In the genomic region with DNA sequence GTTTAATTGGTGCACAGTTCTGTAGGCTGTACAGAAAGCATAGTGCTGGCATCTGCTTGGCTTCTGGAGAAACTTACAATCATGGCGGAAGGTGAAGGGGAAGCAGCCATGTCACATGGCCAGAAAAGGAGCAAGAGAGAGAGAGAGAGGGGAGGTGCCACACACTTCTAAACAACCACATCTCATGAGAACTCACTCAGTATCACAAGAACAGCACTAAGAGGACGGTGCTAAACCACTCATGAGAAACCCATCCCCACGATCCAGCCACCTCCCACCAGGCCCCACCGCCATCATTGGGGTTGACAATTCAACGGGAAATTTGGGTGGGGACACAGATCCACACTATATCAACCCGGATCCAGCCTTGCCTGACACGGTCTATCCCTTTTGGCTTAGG, we compare ENCODE assay signal across 33 cellular contexts. TPM values are rescaled to one million over a fixed set of nuclear protein-coding genes. Genes with fewer than 3 reads are reported as not detected.
A peak's percentile ranks its signal among the peaks of the same experiment; 100 is the strongest.
DNase-seq lines count a peak whose midpoint lies in the region; ATAC-seq lines count a peak whose summit lies in the region.
"Had no signal": no experiment of that assay in that cellular context is flagged by ENCODE, and none has a peak within 500 bp of the region (broad histone marks: within the 10 kb centered on the region; RNA-seq: fewer than 3 reads in every experiment).

No MANE protein-coding gene starts in this region.

- peaks cover 42% of the 10 kb centered on the region for H3K4me1 ChIP-seq in CD8-positive, alpha-beta memory T cell (ENCODE audit: insufficient read depth, low read length)

- H3K9me3 Mint-ChIP-seq in activated CD4-positive, alpha-beta T cell treated with anti-CD3 and anti-CD28 coated beads, Interleukin-2, amount 10 ng/mL, durations not matched to agents 24 days and 14 days = no peaks in the 10 kb centered on the region
- H3K9me3 Mint-ChIP-seq in CD8-positive, alpha-beta memory T cell = no peaks in the 10 kb centered on the region
- no peaks in the 10 kb centered on the region for H3K9me3 Mint-ChIP-seq in activated naive CD8-positive, alpha-beta T cell treated with anti-CD3 and anti-CD28 coated beads for 36 hours
- H3K9me3 Mint-ChIP-seq in natural killer cell treated with Interleukin-12 subunit alpha and Interleukin-12 subunit beta and Interleukin-15 and Interleukin-18, amount 100 ng/mL, for 72 hours = no peaks in the 10 kb centered on the region
- no peaks in the 10 kb centered on the region for H3K9me3 Mint-ChIP-seq in activated T-cell treated with anti-CD3 and anti-CD28 coated beads, Interleukin-2, amount 50 U/mL, for 72 hours
- H3K9me3 Mint-ChIP-seq: endodermal cell, neural crest cell had no signal

- H3K4me3 Mint-ChIP-seq in activated CD4-positive, alpha-beta T cell treated with anti-CD3 and anti-CD28 coated beads, Interleukin-2, amount 10 ng/mL, durations not matched to agents 24 days and 14 days = no peak overlapping the region
- peak overlapping the region in 6 of 7 donors; percentile 12 to 82 (median 42) for H3K4me3 Mint-ChIP-seq in CD8-positive, alpha-beta memory T cell
- peak overlapping the region; percentile 22 for H3K4me3 Mint-ChIP-seq in activated naive CD8-positive, alpha-beta T cell treated with anti-CD3 and anti-CD28 coated beads for 36 hours
- H3K4me3 Mint-ChIP-seq in natural killer cell treated with Interleukin-12 subunit alpha and Interleukin-12 subunit beta and Interleukin-15 and Interleukin-18, amount 100 ng/mL, for 72 hours = peak overlapping the region; percentile 22
- H3K4me3 Mint-ChIP-seq in activated T-cell treated with anti-CD3 and anti-CD28 coated beads, Interleukin-2, amount 50 U/mL, for 72 hours = no peak overlapping the region
- H3K4me3 Mint-ChIP-seq: endodermal cell had no signal

- POLR2A ChIA-PET in CD8-positive, alpha-beta memory T cell (lab: Charles Lee) = interaction anchor here (1.0 kb wide), 1 partner anchor 29 kb away, joined by 3 read pairs; a partner anchor contains a TSS

- CTCF ChIA-PET in CD8-positive, alpha-beta memory T cell (lab: Charles Lee) = interaction anchor here (1.7 kb wide), 1 partner anchor 14 kb away, joined by 4 read pairs; no protein-coding TSS in a partner anchor

- H3K27ac ChIP-seq in CD8-positive, alpha-beta memory T cell (ENCODE audit: low read depth, low read length) = no peak overlapping the region
- H3K27ac ChIP-seq: coronary artery, heart left ventricle, thyroid gland, VCaP had no signal

- no peaks in the 10 kb centered on the region for H3K36me3 Mint-ChIP-seq in activated CD4-positive, alpha-beta T cell treated with anti-CD3 and anti-CD28 coated beads, Interleukin-2, amount 10 ng/mL, durations not matched to agents 24 days and 14 days (ENCODE audit: low read depth)
- no peaks in the 10 kb centered on the region for H3K36me3 Mint-ChIP-seq in CD8-positive, alpha-beta memory T cell
- H3K36me3 Mint-ChIP-seq in activated naive CD8-positive, alpha-beta T cell treated with anti-CD3 and anti-CD28 coated beads for 36 hours = peaks cover 2% of the 10 kb centered on the region
- H3K36me3 Mint-ChIP-seq in natural killer cell treated with Interleukin-12 subunit alpha and Interleukin-12 subunit beta and Interleukin-15 and Interleukin-18, amount 100 ng/mL, for 72 hours = no peaks in the 10 kb centered on the region
- H3K36me3 Mint-ChIP-seq in activated T-cell treated with anti-CD3 and anti-CD28 coated beads, Interleukin-2, amount 50 U/mL, for 72 hours (ENCODE audit: insufficient read depth in 2 of 2) = no peaks in the 10 kb centered on the region

- H3K4me3 ChIP-seq in CD8-positive, alpha-beta memory T cell (ENCODE audit: low read length) = no peak overlapping the region
- H3K4me3 ChIP-seq: coronary artery, heart left ventricle, lung, mucosa of descending colon, thyroid gland had no signal

- intact Hi-C loops in activated CD4-positive, alpha-beta T cell treated with anti-CD3 and anti-CD28 coated beads, Interleukin-2, amount 10 ng/mL, durations not matched to agents 24 days and 14 days (cut with micrococcal nuclease) = no loop called here

- H3K4me1 Mint-ChIP-seq in activated CD4-positive, alpha-beta T cell treated with anti-CD3 and anti-CD28 coated beads, Interleukin-2, amount 10 ng/mL, durations not matched to agents 24 days and 14 days = peaks cover 17% of the 10 kb centered on the region
- peaks cover 29 to 39% (median 33%) of the 10 kb centered on the region in 3 donors for H3K4me1 Mint-ChIP-seq in CD8-positive, alpha-beta memory T cell
- peaks cover 32% of the 10 kb centered on the region for H3K4me1 Mint-ChIP-seq in activated naive CD8-positive, alpha-beta T cell treated with anti-CD3 and anti-CD28 coated beads for 36 hours
- H3K4me1 Mint-ChIP-seq in natural killer cell treated with Interleukin-12 subunit alpha and Interleukin-12 subunit beta and Interleukin-15 and Interleukin-18, amount 100 ng/mL, for 72 hours (ENCODE audit: low read depth in 2 of 2) = peaks cover 16 to 19% of the 10 kb centered on the region in 2 donors
- peaks cover 31% of the 10 kb centered on the region for H3K4me1 Mint-ChIP-seq in activated T-cell treated with anti-CD3 and anti-CD28 coated beads, Interleukin-2, amount 50 U/mL, for 72 hours (ENCODE audit: low read depth)

- H3K27ac Mint-ChIP-seq in activated CD4-positive, alpha-beta T cell treated with anti-CD3 and anti-CD28 coated beads, Interleukin-2, amount 10 ng/mL, durations not matched to agents 24 days and 14 days = peak overlapping the region; percentile 62
- peak overlapping the region; percentile 62 to 85 (median 70) for H3K27ac Mint-ChIP-seq in CD8-positive, alpha-beta memory T cell
- peak overlapping the region; percentile 77 for H3K27ac Mint-ChIP-seq in activated naive CD8-positive, alpha-beta T cell treated with anti-CD3 and anti-CD28 coated beads for 36 hours
- H3K27ac Mint-ChIP-seq in natural killer cell treated with Interleukin-12 subunit alpha and Interleukin-12 subunit beta and Interleukin-15 and Interleukin-18, amount 100 ng/mL, for 72 hours = peak overlapping the region in 1 of 2 donors; percentile 17
- no peak overlapping the region for H3K27ac Mint-ChIP-seq in activated T-cell treated with anti-CD3 and anti-CD28 coated beads, Interleukin-2, amount 50 U/mL, for 72 hours

- H3K9me3 ChIP-seq in CD8-positive, alpha-beta memory T cell (ENCODE audit: low read length) = no peaks in the 10 kb centered on the region
- H3K9me3 ChIP-seq: heart left ventricle, mucosa of descending colon, thyroid gland had no signal

- H3K27me3 Mint-ChIP-seq in activated CD4-positive, alpha-beta T cell treated with anti-CD3 and anti-CD28 coated beads, Interleukin-2, amount 10 ng/mL, durations not matched to agents 24 days and 14 days = no peaks in the 10 kb centered on the region
- H3K27me3 Mint-ChIP-seq in CD8-positive, alpha-beta memory T cell = no peaks in the 10 kb centered on the region
- no peaks in the 10 kb centered on the region for H3K27me3 Mint-ChIP-seq in activated naive CD8-positive, alpha-beta T cell treated with anti-CD3 and anti-CD28 coated beads for 36 hours
- no peaks in the 10 kb centered on the region for H3K27me3 Mint-ChIP-seq in natural killer cell treated with Interleukin-12 subunit alpha and Interleukin-12 subunit beta and Interleukin-15 and Interleukin-18, amount 100 ng/mL, for 72 hours
- no peaks in the 10 kb centered on the region for H3K27me3 Mint-ChIP-seq in activated T-cell treated with anti-CD3 and anti-CD28 coated beads, Interleukin-2, amount 50 U/mL, for 72 hours (ENCODE audit: low read depth)

- no peak for DNase-seq in activated CD4-positive, alpha-beta T cell treated with anti-CD3 and anti-CD28 coated beads, Interleukin-2, amount 10 ng/mL, durations not matched to agents 24 days and 14 days
- no peak for DNase-seq in activated CD4-positive, alpha-beta T cell treated with anti-CD3 and anti-CD28 coated beads for 48 hours
- DNase-seq in CD8-positive, alpha-beta memory T cell = peak in 2 of 5 donors; percentile 52 to 65
- DNase-seq in activated naive CD8-positive, alpha-beta T cell treated with anti-CD3 and anti-CD28 coated beads for 36 hours = no peak
- no peak for DNase-seq in natural killer cell treated with Interleukin-12 subunit alpha and Interleukin-12 subunit beta and Interleukin-15 and Interleukin-18, amount 100 ng/mL, for 72 hours (ENCODE audit: low spot score)
- no peak for DNase-seq in NCI-H82 treated with DMSO at 0.1 percent for 48 hours (lab: John Stamatoyannopoulos, UW; ENCODE audit: unreplicated experiment)
- no peak for DNase-seq in activated T-cell treated with anti-CD3 and anti-CD28 coated beads, Interleukin-2, amount 50 U/mL, for 72 hours
- DNase-seq: 8988T; activated CD4-positive, alpha-beta T cell treated with anti-CD3 and anti-CD28 coated beads, Interleukin-2, amount 50 U/mL, for 48 hours; activated effector memory CD4-positive, alpha-beta T cell treated with anti-CD3 and anti-CD28 coated beads, Interleukin-2, amount 50 U/mL, for 16 hours; anterior cingulate cortex; DMS153; endodermal cell; foreskin fibroblast; heart left ventricle; kidney glomerular epithelial cell; mucosa of descending colon; NCI-H1092; NCI-H187 treated with DMSO at 0.1 percent for 48 hours; NCI-H526 treated with DMSO at 0.1 percent for 48 hours; posterior cingulate gyrus; Right ventricle myocardium superior; stimulated activated CD4-positive, alpha-beta T cell treated with anti-CD3 and anti-CD28 coated beads, Interleukin-12 subunit alpha, Interleukin-12 subunit beta, amount 100 ng/mL, for 4 hours; stimulated activated CD4-positive, alpha-beta T cell treated with anti-CD3 and anti-CD28 coated beads, Interleukin-4, amount 100 ng/mL, for 1 hour; T-helper 9 cell; thyroid gland had no signal

- ATAC-seq in natural killer cell treated with Interleukin-12 subunit alpha and Interleukin-12 subunit beta and Interleukin-15 and Interleukin-18, amount 100 ng/mL, for 72 hours = no peak
- ATAC-seq in activated T-cell treated with anti-CD3 and anti-CD28 coated beads, Interleukin-2, amount 50 U/mL, for 72 hours (replicated peaks in 1 of 2) = no peak
- no peak for ATAC-seq in GM18858 (IDR thresholded peaks at IDR 0.05; ENCODE audit: unreplicated experiment)
- ATAC-seq: esophagus mucosa, heart left ventricle, mucosa of descending colon, sciatic nerve had no signal

- no peaks in the 10 kb centered on the region for H3K36me3 ChIP-seq in CD8-positive, alpha-beta memory T cell (ENCODE audit: insufficient read depth, low read length)
- H3K36me3 ChIP-seq: heart left ventricle, thyroid gland had no signal

- H3K27me3 ChIP-seq in CD8-positive, alpha-beta memory T cell (ENCODE audit: insufficient read depth, low read length, poor library complexity, severe bottlenecking) = no peaks in the 10 kb centered on the region
- H3K27me3 ChIP-seq: heart left ventricle, thyroid gland had no signal

RNA-seq across cellular contexts. Expression of a gene that starts 28.9 kb away (rescaled TPM):
- total RNA-seq in activated CD4-positive, alpha-beta T cell treated with anti-CD3 and anti-CD28 coated beads, Interleukin-2, amount 10 ng/mL, durations not matched to agents 24 days and 14 days = 11.7 and 12.2 TPM in 2 replicates
- 1 to 10 TPM; 2.8 to 3.0 TPM for total RNA-seq in CD8-positive, alpha-beta memory T cell
- polyA plus RNA-seq in CD8-positive, alpha-beta memory T cell = 0.16 TPM
- 1 to 10 TPM; 1.1 to 1.2 TPM for total RNA-seq in activated naive CD8-positive, alpha-beta T cell treated with anti-CD3 and anti-CD28 coated beads for 36 hours
- 1 to 10 TPM in 1 of 2 donors, under 1 TPM in 1; 0.64 to 1.8 TPM for total RNA-seq in natural killer cell treated with Interleukin-12 subunit alpha and Interleukin-12 subunit beta and Interleukin-15 and Interleukin-18, amount 100 ng/mL, for 72 hours
- 1 to 10 TPM; 4.2 to 4.6 TPM for total RNA-seq in activated T-cell treated with anti-CD3 and anti-CD28 coated beads, Interleukin-2, amount 50 U/mL, for 72 hours

Comparison
In these comparisons a context has a peak if more than half of its experiments do, and no peak if none do; other contexts are left out.
1. H3K4me3 Mint-ChIP-seq: peak in CD8-positive, alpha-beta memory T cell (6 of 7), activated naive CD8-positive, alpha-beta T cell treated with anti-CD3 and anti-CD28 coated beads for 36 hours (single experiment) and natural killer cell treated with Interleukin-12 subunit alpha and Interleukin-12 subunit beta and Interleukin-15 and Interleukin-18, amount 100 ng/mL, for 72 hours (single experiment); none in activated CD4-positive, alpha-beta T cell treated with anti-CD3 and anti-CD28 coated beads, Interleukin-2, amount 10 ng/mL, durations not matched to agents 24 days and 14 days (single experiment) and activated T-cell treated with anti-CD3 and anti-CD28 coated beads, Interleukin-2, amount 50 U/mL, for 72 hours (0 of 2).